Comparison of ENCODE assay signal across 19 cellular contexts in the genomic region with DNA sequence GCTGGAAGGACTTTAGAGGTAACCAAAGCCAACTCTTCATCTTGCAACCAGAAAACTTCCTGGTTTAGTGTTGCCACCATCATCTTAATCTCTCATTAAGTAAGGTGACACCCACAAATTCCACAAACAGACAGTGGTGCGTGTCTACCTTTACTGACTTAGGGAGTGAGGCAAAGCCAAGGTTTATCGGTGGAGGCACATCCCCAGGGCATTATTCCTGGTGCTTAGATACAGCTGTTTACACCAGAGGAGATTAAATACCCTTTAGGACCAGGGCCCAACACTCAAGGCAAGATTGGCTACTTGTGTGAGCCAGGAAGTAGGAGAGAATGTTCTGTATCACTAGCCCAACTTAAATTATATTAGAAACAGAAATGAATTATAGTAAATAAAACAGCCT. TPM values are rescaled to one million over a fixed set of nuclear protein-coding genes. Genes with fewer than 3 reads are reported as not detected.
DNase-seq lines count a peak whose midpoint lies in the region; ATAC-seq, FAIRE-seq and TF ChIP-seq lines count a peak whose summit lies in the region.
"Had no signal": no experiment of that assay in that cellular context is flagged by ENCODE, and none has a peak within 500 bp of the region (broad histone marks: within the 10 kb centered on the region; RNA-seq: fewer than 3 reads in every experiment).

No MANE protein-coding gene starts in this region.

- peak overlapping the region; percentile 79 for H2BK5ac ChIP-seq in H1 (ENCODE audit: low read depth, low read length)

- no peak for TF ChIP-seq RAD21 in H1 (IDR thresholded peaks at IDR 0.05 in 1 of 2, conservative IDR thresholded peaks at IDR 0.05 in 1 of 2; ENCODE audit: low read depth in 2 of 2, low read length in 2 of 2)

- no peak for ATAC-seq in effector memory CD8-positive, alpha-beta T cell (replicated peaks)

- no peaks in the 10 kb centered on the region for H3K27me3 ChIP-seq in H1 (replicated peaks in 1 of 4; ENCODE audit: control insufficient read depth in 3 of 4, extremely low read depth in 1 of 4, insufficient read depth in 3 of 4, low read length in 3 of 4)
- no peaks in the 10 kb centered on the region for H3K27me3 ChIP-seq in neural progenitor cell

- no peak overlapping the region for H3K4me2 ChIP-seq in H1 (ENCODE audit: insufficient read depth in 1 of 2, low read depth in 2 of 2, low read length in 2 of 2)
- H3K4me2 ChIP-seq in neural progenitor cell: peak overlapping the region; percentile 65

- 0 out of 2 replicates have a peak, but pooled peaks cover 3% of the 10 kb centered on the region for H3K23me2 ChIP-seq in H1 (ENCODE audit: low read depth, low read length)

- CTCF ChIA-PET in H1 (lab: Charles Lee; ENCODE audit: partially characterized antibody): interaction anchor here (1.1 kb wide), 1 partner anchor 638 kb away, joined by 3 read pairs; no protein-coding TSS in a partner anchor

- H3K4me1 ChIP-seq in H1 (replicated peaks in 1 of 4; ENCODE audit: control insufficient read depth in 3 of 4, insufficient read depth in 4 of 4, low read length in 3 of 4): peaks cover 0 to 9% (median 4%) of the 10 kb centered on the region in 4 experiments; a peak in 4 of 7 replicates
- peaks cover 25% of the 10 kb centered on the region for H3K4me1 ChIP-seq in neural progenitor cell

- no peak overlapping the region for H3K27ac ChIP-seq in H1 (ENCODE audit: low read depth, low read length)
- H3K27ac ChIP-seq in neural progenitor cell: peak overlapping the region; percentile 95

- H3K9me3 ChIP-seq in H1 (ENCODE audit: insufficient read depth in 2 of 2, low read depth in 1 of 2, low read length in 1 of 2): peaks cover 0 to 4% of the 10 kb centered on the region in 2 experiments; a peak in 1 of 4 replicates
- H3K9me3 ChIP-seq in neural progenitor cell (ENCODE audit: low read depth): no peaks in the 10 kb centered on the region

- H2BK12ac ChIP-seq in H1 (ENCODE audit: low read depth, low read length): peak overlapping the region; percentile 68; the same call in 1 of the 2 replicates

- peak overlapping the region; percentile 76; the same call in 1 of the 2 replicates for H2BK20ac ChIP-seq in H1 (ENCODE audit: low read length)

- no peak for FAIRE-seq in H1 (lab: Jason Lieb, UNC)
- FAIRE-seq: A204.1, GM12892, GM19239, RCC 7860 had no signal

- H3F3A ChIP-seq in neural progenitor cell (ENCODE audit: low read depth): peaks cover 32% of the 10 kb centered on the region

- peaks cover 11% of the 10 kb centered on the region for H3K9me3 Mint-ChIP-seq in neural progenitor cell
- H3K9me3 Mint-ChIP-seq in effector memory CD8-positive, alpha-beta T cell: peaks cover 6 to 8% of the 10 kb centered on the region in 2 donors

- no peaks in the 10 kb centered on the region for H3K36me3 Mint-ChIP-seq in neural progenitor cell
- H3K36me3 Mint-ChIP-seq in effector memory CD8-positive, alpha-beta T cell (ENCODE audit: insufficient read depth): no peaks in the 10 kb centered on the region
- H3K36me3 Mint-ChIP-seq: CD14-positive monocyte had no signal

- H2BK120ac ChIP-seq in H1 (replicated peaks; ENCODE audit: low read depth, low read length): no peak overlapping the region

- H3K27ac Mint-ChIP-seq in neural progenitor cell: no peak overlapping the region
- H3K27ac Mint-ChIP-seq in effector memory CD8-positive, alpha-beta T cell: no peak overlapping the region
- H3K27ac Mint-ChIP-seq: CD14-positive monocyte had no signal

- no peak overlapping the region for H2AK5ac ChIP-seq in H1 (ENCODE audit: low read depth, low read length)

- H3K79me1 ChIP-seq in H1 (ENCODE audit: low read depth, low read length): no peaks in the 10 kb centered on the region

- peak overlapping the region; percentile 84; the same call in 1 of the 2 replicates for H2BK15ac ChIP-seq in H1 (ENCODE audit: low read length)

- no peak overlapping the region for H3K23ac ChIP-seq in H1 (ENCODE audit: insufficient read length)

- no peak overlapping the region for H3K14ac ChIP-seq in H1 (ENCODE audit: insufficient read length)

- H3K9ac ChIP-seq in H1 (replicated peaks in 1 of 4; ENCODE audit: extremely low read depth in 1 of 4, low read depth in 3 of 4, low read length in 3 of 4) (no peak overlapping the region), neural progenitor cell (no peak overlapping the region)

- no peak overlapping the region for H3K4me3 Mint-ChIP-seq in neural progenitor cell
- no peak overlapping the region for H3K4me3 Mint-ChIP-seq in effector memory CD8-positive, alpha-beta T cell
- H3K4me3 Mint-ChIP-seq: CD14-positive monocyte had no signal

- no peak overlapping the region for H3K4me3 ChIP-seq in H1 (ENCODE audit: extremely low read depth in 1 of 4, insufficient read depth in 2 of 4, low read depth in 3 of 4, low read length in 4 of 4)
- peak overlapping the region; percentile 23 for H3K4me3 ChIP-seq in neural progenitor cell

- TF ChIP-seq POLR2A in H1 (IDR thresholded peaks at IDR 0.05; ENCODE audit: control extremely low read depth in 1 of 2, low read depth in 2 of 2, low read length in 2 of 2): no peak

- H3K79me2 ChIP-seq in H1 (ENCODE audit: control insufficient read depth in 1 of 2, insufficient read depth in 2 of 2, low read length in 2 of 2) (no peaks in the 10 kb centered on the region), neural progenitor cell (ENCODE audit: low read depth) (no peaks in the 10 kb centered on the region)

- H3K4ac ChIP-seq in H1 (replicated peaks; ENCODE audit: insufficient read length, low read depth, low read length): no peak overlapping the region

- no peak for TF ChIP-seq CTCF in H1 (IDR thresholded peaks at IDR 0.05; ENCODE audit: control extremely low read depth in 1 of 3, insufficient read depth in 1 of 3, low read depth in 1 of 3, low read length in 3 of 3)
- TF ChIP-seq CTCF in neural progenitor cell (IDR thresholded peaks at IDR 0.05): no peak

- no peaks in the 10 kb centered on the region for H3K36me3 ChIP-seq in H1 (ENCODE audit: control insufficient read depth in 2 of 4, insufficient read depth in 4 of 4, low read length in 3 of 4)
- H3K36me3 ChIP-seq in neural progenitor cell: no peaks in the 10 kb centered on the region

- H3K27me3 Mint-ChIP-seq in neural progenitor cell (ENCODE audit: insufficient read depth, low read depth): peaks cover 10% of the 10 kb centered on the region
- H3K27me3 Mint-ChIP-seq in effector memory CD8-positive, alpha-beta T cell: peaks cover 11 to 21% of the 10 kb centered on the region in 2 donors

- DNase-seq in NCI-H748 (lab: John Stamatoyannopoulos, UW; ENCODE audit: unreplicated experiment) (peak; percentile 69), NCI-H748 treated with DMSO at 0.1 percent for 48 hours (lab: John Stamatoyannopoulos, UW) (no peak), NCI-H69 (lab: John Stamatoyannopoulos, UW) (peak; percentile 85), H1 (ENCODE audit: low read depth in 1 of 2, low spot score in 2 of 2) (no peak), neural progenitor cell (ENCODE audit: low spot score) (peak; percentile 15)
- DNase-seq in activated CD4-positive, CD25-positive, alpha-beta regulatory T cell treated with anti-CD3 and anti-CD28 coated beads, Interleukin-2, amount 50 U/mL, for 72 hours: no peak
- no peak for DNase-seq in effector CD4-positive, alpha-beta T cell
- DNase-seq in effector memory CD8-positive, alpha-beta T cell: no peak
- DNase-seq: IMR-90, NCI-H1694 treated with DMSO at 0.1 percent for 48 hours, NCI-H524, SIG-M5 had no signal

- 90% methylated on average over 2 of the region's 2 CpGs; no CpG with 5 or more reads in 1 of the 2 experiments for WGBS in H1 (ENCODE audit: extremely low coverage in 1 of 2, insufficient coverage in 1 of 2, insufficient read length in 1 of 2, insufficient replicate concordance in 2 of 2, low coverage in 1 of 2, low lambda C conversion rate in 2 of 2, missing lambda C conversion rate in 1 of 2), 2 experiments

- POLR2A ChIA-PET in H1 (lab: Charles Lee; ENCODE audit: partially characterized antibody): no interaction called here

- TF ChIP-seq EP300 in H1 (IDR thresholded peaks at IDR 0.05; ENCODE audit: borderline replicate concordance in 1 of 2, low read depth in 2 of 2, low read length in 2 of 2): no peak

- no peak overlapping the region for H3K56ac ChIP-seq in H1 (replicated peaks; ENCODE audit: insufficient read length, low read depth, low read length)

- H4K91ac ChIP-seq in H1 (replicated peaks; ENCODE audit: insufficient read length, low read length): no peak overlapping the region

- H4K20me1 ChIP-seq in H1 (replicated peaks in 1 of 2; ENCODE audit: control insufficient read depth in 1 of 2, insufficient read depth in 2 of 2, low read length in 2 of 2) (no peaks in the 10 kb centered on the region), neural progenitor cell (ENCODE audit: low read depth) (no peaks in the 10 kb centered on the region)

- H4K5ac ChIP-seq in H1 (ENCODE audit: insufficient read length, low read depth, low read length): no peak overlapping the region

- peak overlapping the region; percentile 98 for H2AFZ ChIP-seq in H1 (ENCODE audit: low read length)
- no peak overlapping the region for H2AFZ ChIP-seq in neural progenitor cell (replicated peaks)

- no peak overlapping the region for H4K8ac ChIP-seq in H1 (ENCODE audit: extremely low read depth, insufficient read depth, low read length)

- H3K4me1 Mint-ChIP-seq in neural progenitor cell: peaks cover 18% of the 10 kb centered on the region
- no peaks in the 10 kb centered on the region for H3K4me1 Mint-ChIP-seq in effector memory CD8-positive, alpha-beta T cell (ENCODE audit: low read depth in 2 of 2)
- H3K4me1 Mint-ChIP-seq: CD14-positive monocyte had no signal

- H3K18ac ChIP-seq in H1 (ENCODE audit: extremely low read depth, low read length): peak overlapping the region; percentile 51; the same call in 1 of the 2 replicates

RNA-seq across cellular contexts. Expression of gene STOML3, which starts 9.5 kb away (rescaled TPM):
- total RNA-seq in H1 (2021; fragmentation: NEBNext Ultra II Directional; extraction: Animal tissue kit (Norgen Biotek cat#: 25700)): not detected in 2 replicates
- 0.06 TPM in 1 of 2 replicates, not detected in the other for polyA plus RNA-seq in H1 (2011; rRNA removed)
- polyA plus RNA-seq in H1 (2011; cell fraction: cytosol; rRNA removed): 0.04 TPM
- polyA plus RNA-seq in H1 (2011; cell fraction: nucleus; rRNA removed): not detected
- polyA plus RNA-seq in H1 (2012, experiment 1 of 2): 0.11 TPM in 1 of 4 replicates, not detected in the others
- not detected for polyA plus RNA-seq in H1 (2012, experiment 2 of 2)
- polyA plus RNA-seq in H1 (2013, experiment 1 of 2): 0.04 TPM
- polyA plus RNA-seq in H1 (2013, experiment 2 of 2): 0.04 TPM
- not detected in 2 replicates for polyA minus RNA-seq in H1 (2011; rRNA and poly(A)+ RNA removed)
- not detected for polyA minus RNA-seq in H1 (2011; cell fraction: cytosol; rRNA and poly(A)+ RNA removed)
- not detected for polyA minus RNA-seq in H1 (2011; cell fraction: nucleus; rRNA and poly(A)+ RNA removed)
- total RNA-seq in neural progenitor cell (ENCODE audit: low replicate concordance): 0.21 and 0.28 TPM in 2 replicates
- total RNA-seq: G401, HT-29, IMR-90 had no signal
- polyA plus RNA-seq: CD14-positive monocyte, IMR-90 had no signal

RNA-seq across cellular contexts. Expression of gene PROSER1, which starts 56.8 kb away (rescaled TPM):
- total RNA-seq in H1 (2021; fragmentation: NEBNext Ultra II Directional; extraction: Animal tissue kit (Norgen Biotek cat#: 25700)): 98.6 and 116 TPM in 2 replicates
- 90.7 and 99.2 TPM in 2 replicates for polyA plus RNA-seq in H1 (2011; rRNA removed)
- polyA plus RNA-seq in H1 (2011; cell fraction: cytosol; rRNA removed): 41.0 TPM
- 65.8 TPM for polyA plus RNA-seq in H1 (2011; cell fraction: nucleus; rRNA removed)
- polyA plus RNA-seq in H1 (2012, experiment 1 of 2): 47.9 to 82.0 TPM (median 58.7 TPM) in 4 replicates
- polyA plus RNA-seq in H1 (2012, experiment 2 of 2): 19.8 TPM
- polyA plus RNA-seq in H1 (2013, experiment 1 of 2): 82.2 TPM
- 80.4 TPM for polyA plus RNA-seq in H1 (2013, experiment 2 of 2)
- 46.5 and 56.7 TPM in 2 replicates for polyA minus RNA-seq in H1 (2011; rRNA and poly(A)+ RNA removed)
- polyA minus RNA-seq in H1 (2011; cell fraction: cytosol; rRNA and poly(A)+ RNA removed): 47.6 TPM
- 83.0 TPM for polyA minus RNA-seq in H1 (2011; cell fraction: nucleus; rRNA and poly(A)+ RNA removed)
- total RNA-seq in neural progenitor cell (ENCODE audit: low replicate concordance): 44.4 and 72.0 TPM in 2 replicates

RNA-seq across cellular contexts. Expression of gene NHLRC3, which starts 57.2 kb away (rescaled TPM):
- total RNA-seq in H1 (2021; fragmentation: NEBNext Ultra II Directional; extraction: Animal tissue kit (Norgen Biotek cat#: 25700)): 12.4 and 13.1 TPM in 2 replicates
- polyA plus RNA-seq in H1 (2011; rRNA removed): 11.4 and 16.9 TPM in 2 replicates
- 15.5 TPM for polyA plus RNA-seq in H1 (2011; cell fraction: cytosol; rRNA removed)
- polyA plus RNA-seq in H1 (2011; cell fraction: nucleus; rRNA removed): 9.4 TPM
- 10.5 to 14.6 TPM (median 11.1 TPM) in 4 replicates for polyA plus RNA-seq in H1 (2012, experiment 1 of 2)
- polyA plus RNA-seq in H1 (2012, experiment 2 of 2): 1.1 TPM
- 12.1 TPM for polyA plus RNA-seq in H1 (2013, experiment 1 of 2)
- polyA plus RNA-seq in H1 (2013, experiment 2 of 2): 12.4 TPM
- polyA minus RNA-seq in H1 (2011; rRNA and poly(A)+ RNA removed): 10.4 and 17.9 TPM in 2 replicates
- polyA minus RNA-seq in H1 (2011; cell fraction: cytosol; rRNA and poly(A)+ RNA removed): 8.4 TPM
- polyA minus RNA-seq in H1 (2011; cell fraction: nucleus; rRNA and poly(A)+ RNA removed): 23.9 TPM
- 29.0 and 42.5 TPM in 2 replicates for total RNA-seq in neural progenitor cell (ENCODE audit: low replicate concordance)

Comparison
In these comparisons a context has a peak if more than half of its experiments do, and no peak if none do; other contexts are left out.
1. DNase-seq: peak in NCI-H748 (single experiment), NCI-H69 (single experiment) and neural progenitor cell (single experiment); none in NCI-H748 treated with DMSO at 0.1 percent for 48 hours (single experiment), H1 (0 of 2), activated CD4-positive, CD25-positive, alpha-beta regulatory T cell treated with anti-CD3 and anti-CD28 coated beads, Interleukin-2, amount 50 U/mL, for 72 hours (single experiment), effector CD4-positive, alpha-beta T cell (single experiment) and effector memory CD8-positive, alpha-beta T cell (0 of 3).